24 cellular contexts compared by ENCODE assay signal in genomic region chr5:98713027-98713426, GRCh38.
A peak's percentile ranks its signal among the peaks of the same experiment; 100 is the strongest.
DNase-seq lines count a peak whose midpoint lies in the region; TF ChIP-seq lines count a peak whose summit lies in the region.
"Had no signal": no experiment of that assay in that cellular context is flagged by ENCODE, and none has a peak within 500 bp of the region (broad histone marks: within the 10 kb centered on the region; RNA-seq: fewer than 3 reads in every experiment).

No MANE protein-coding gene starts in this region.

- H3K4me2 ChIP-seq in fibroblast of lung (ENCODE audit: extremely low read depth, insufficient read depth, low read length): no peak overlapping the region

- no peak for TF ChIP-seq CTCF in fibroblast of lung (conservative IDR thresholded peaks at IDR 0.05 in 1 of 2, IDR thresholded peaks at IDR 0.05 in 1 of 2; ENCODE audit: low read depth in 1 of 2, low read length in 2 of 2)

- H3K27ac ChIP-seq in fibroblast of lung (ENCODE audit: insufficient read depth, low read length): no peak overlapping the region
- H3K27ac ChIP-seq: lower lobe of right lung, right lobe of liver, vagina had no signal

- no peaks in the 10 kb centered on the region for H3K36me3 ChIP-seq in adipocyte (ENCODE audit: control insufficient read depth, insufficient read depth, low read length, severe bottlenecking)
- no peaks in the 10 kb centered on the region for H3K36me3 ChIP-seq in fibroblast of lung (ENCODE audit: control insufficient read depth, insufficient read depth, low read length)
- H3K36me3 ChIP-seq: lower lobe of right lung, right lobe of liver, vagina had no signal

- no peaks in the 10 kb centered on the region for H3K9me3 ChIP-seq in adipocyte (ENCODE audit: control insufficient read depth, low read length)
- no peaks in the 10 kb centered on the region for H3K9me3 ChIP-seq in fibroblast of lung (ENCODE audit: control insufficient read depth, insufficient read depth, low read depth, low read length)
- H3K9me3 ChIP-seq: lower lobe of right lung, right lobe of liver, vagina had no signal

- H3K4me1 ChIP-seq in adipocyte (ENCODE audit: control insufficient read depth, insufficient read depth, low read length): peaks cover 6% of the 10 kb centered on the region
- H3K4me1 ChIP-seq in fibroblast of lung (ENCODE audit: control insufficient read depth, extremely low read depth, insufficient read depth, low read length): no peaks in the 10 kb centered on the region
- H3K4me1 ChIP-seq: lower lobe of right lung, right lobe of liver, vagina had no signal

- no peak overlapping the region for H2AFZ ChIP-seq in fibroblast of lung (ENCODE audit: low read length)

- no peaks in the 10 kb centered on the region for H3K79me2 ChIP-seq in fibroblast of lung (ENCODE audit: control insufficient read depth, insufficient read depth, low read length)

- H3K27me3 ChIP-seq in adipocyte (replicated peaks; ENCODE audit: control insufficient read depth, insufficient read depth, low read length) (no peaks in the 10 kb centered on the region), fibroblast of lung (ENCODE audit: control insufficient read depth, insufficient read depth, low read length) (no peaks in the 10 kb centered on the region)
- H3K27me3 ChIP-seq: right lobe of liver, vagina had no signal

- H3K4me3 ChIP-seq in adipocyte (ENCODE audit: low read length) (no peak overlapping the region), fibroblast of lung (replicated peaks in 1 of 4; ENCODE audit: control extremely low read depth in 1 of 4, insufficient read depth in 1 of 4, low read depth in 3 of 4, low read length in 4 of 4) (no peak overlapping the region)
- H3K4me3 ChIP-seq: lower lobe of right lung, right lobe of liver, vagina had no signal

- H3K9ac ChIP-seq in adipocyte (ENCODE audit: low read length) (no peak overlapping the region), fibroblast of lung (ENCODE audit: insufficient read depth, low read length) (no peak overlapping the region)

- H4K20me1 ChIP-seq in fibroblast of lung (ENCODE audit: control insufficient read depth, extremely low read depth, insufficient read depth, low read length): no peaks in the 10 kb centered on the region

- DNase-seq in ELR (ENCODE audit: low read depth) (peak; percentile 11), adipocyte (ENCODE audit: low read depth) (peak; percentile 67), fibroblast of lung (ENCODE audit: low read depth in 2 of 2) (peak; percentile 73 to 77), stromal cell of bone marrow (ENCODE audit: low read depth) (peak; percentile 36), activated gamma-delta T cell (lab: John Stamatoyannopoulos, UW) (no peak), NCI-H69 (lab: John Stamatoyannopoulos, UW) (no peak)
- no peak for DNase-seq in activated effector memory CD4-positive, alpha-beta T cell treated with Interleukin-2 at 50 U/mL for 16 hours
- DNase-seq: activated CD4-positive, alpha-beta T cell treated with anti-CD3 and anti-CD28 coated beads for 4 hours; activated CD8-positive, alpha-beta memory T cell treated with anti-CD3 and anti-CD28 coated beads for 24 hours; activated naive CD4-positive, alpha-beta T cell treated with anti-CD3 and anti-CD28 coated beads, Interleukin-2, amount 10 ng/mL, durations not matched to agents 7 days and 5 days; activated T-cell treated with anti-CD3 and anti-CD28 coated beads, Interleukin-2, amount 50 U/mL, for 4 hours; anterior cingulate cortex; CD8-positive, alpha-beta memory T cell; effector CD4-positive, alpha-beta T cell; erythroblast; H9; lower lobe of right lung; NCI-H1048; NCI-H1694 treated with DMSO at 0.1 percent for 48 hours; NCI-H345; NCI-H774; right lobe of liver; stimulated activated naive CD8-positive, alpha-beta T cell treated with anti-CD3 and anti-CD28 coated beads, Interleukin-15, Interleukin-2, amounts not matched to agents 100 U/mL and 50 U/mL, for 24 hours had no signal

Comparison
In these comparisons a context has a peak if more than half of its experiments do, and no peak if none do; other contexts are left out.
1. DNase-seq: peak in ELR (single experiment), adipocyte (single experiment), fibroblast of lung (2 of 2) and stromal cell of bone marrow (single experiment); none in activated effector memory CD4-positive, alpha-beta T cell treated with Interleukin-2 at 50 U/mL for 16 hours (single experiment), activated gamma-delta T cell (single experiment) and NCI-H69 (single experiment).